22 cellular contexts compared by ENCODE assay signal in the genomic region with DNA sequence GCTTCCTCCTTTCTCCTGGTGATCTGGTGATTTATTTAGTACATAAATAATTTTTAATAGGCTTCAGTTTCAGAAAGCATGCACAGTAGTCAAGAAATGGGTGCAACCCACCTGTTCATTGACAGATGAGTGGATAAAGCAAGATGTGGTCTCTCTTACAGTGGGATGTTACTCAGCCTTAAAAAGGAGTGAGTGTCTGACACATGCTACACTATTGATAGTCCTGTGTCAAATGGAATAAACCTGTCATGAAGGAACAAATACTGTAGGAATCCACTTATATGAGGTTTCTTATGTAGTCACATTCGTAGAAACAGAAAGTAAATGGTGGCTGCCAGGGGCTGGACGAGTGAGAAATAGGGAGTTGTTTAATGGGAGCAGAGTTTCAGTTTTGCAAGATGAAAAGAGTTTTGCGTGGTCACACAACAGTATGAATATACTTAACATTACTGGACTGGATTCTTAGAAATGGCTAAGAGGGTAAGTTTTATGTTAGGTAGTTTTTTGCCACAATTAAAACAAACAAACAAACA. TPM values are rescaled to one million over a fixed set of nuclear protein-coding genes. Genes with fewer than 3 reads are reported as not detected.
DNase-seq lines count a peak whose midpoint lies in the region; ATAC-seq, FAIRE-seq and TF ChIP-seq lines count a peak whose summit lies in the region.
"Had no signal": no experiment of that assay in that cellular context is flagged by ENCODE, and none has a peak within 500 bp of the region (broad histone marks: within the 10 kb centered on the region; RNA-seq: fewer than 3 reads in every experiment).

No MANE protein-coding gene starts in this region.

- no peaks in the 10 kb centered on the region for H3K36me3 Mint-ChIP-seq in activated naive CD4-positive, alpha-beta T cell treated with anti-CD3 and anti-CD28 coated beads, Interleukin-2, amount 50 U/mL, for 72 hours
- no peaks in the 10 kb centered on the region for H3K36me3 Mint-ChIP-seq in astrocyte (ENCODE audit: low read depth, unreplicated experiment)
- H3K36me3 Mint-ChIP-seq: CD8-positive, alpha-beta T cell had no signal

- no peak overlapping the region for H3K27ac Mint-ChIP-seq in activated naive CD4-positive, alpha-beta T cell treated with anti-CD3 and anti-CD28 coated beads, Interleukin-2, amount 50 U/mL, for 72 hours
- H3K27ac Mint-ChIP-seq in astrocyte (ENCODE audit: unreplicated experiment) = no peak overlapping the region
- H3K27ac Mint-ChIP-seq in stimulated activated naive CD8-positive, alpha-beta T cell treated with anti-CD3 and anti-CD28 coated beads, Interleukin-15, amount 100 ng/mL, for 72 hours = no peak overlapping the region
- H3K27ac Mint-ChIP-seq: CD8-positive, alpha-beta T cell had no signal

- peaks cover 36% of the 10 kb centered on the region for H3K4me1 Mint-ChIP-seq in astrocyte (ENCODE audit: low read depth, unreplicated experiment)
- H3K4me1 Mint-ChIP-seq in stimulated activated naive CD8-positive, alpha-beta T cell treated with anti-CD3 and anti-CD28 coated beads, Interleukin-15, amount 100 ng/mL, for 72 hours = peaks cover 17% of the 10 kb centered on the region

- H3K27me3 Mint-ChIP-seq in astrocyte (ENCODE audit: low read depth, unreplicated experiment) = no peaks in the 10 kb centered on the region
- H3K27me3 Mint-ChIP-seq in stimulated activated naive CD8-positive, alpha-beta T cell treated with anti-CD3 and anti-CD28 coated beads, Interleukin-15, amount 100 ng/mL, for 72 hours = peaks cover 58% of the 10 kb centered on the region

- H3K36me3 ChIP-seq in astrocyte (ENCODE audit: insufficient read depth, low read length) = no peaks in the 10 kb centered on the region
- H3K36me3 ChIP-seq: BE2C had no signal

- H3K9ac ChIP-seq in astrocyte (ENCODE audit: low read length) = no peak overlapping the region
- H3K9ac ChIP-seq: GM23248 had no signal

- no peak overlapping the region for H3K4me2 ChIP-seq in astrocyte (ENCODE audit: low read length)
- H3K4me2 ChIP-seq: PC-9 had no signal

- TF ChIP-seq CTCF in astrocyte (IDR thresholded peaks at IDR 0.05; ENCODE audit: insufficient read depth, low read depth, low read length) = no peak

- H3K9me3 ChIP-seq in astrocyte (ENCODE audit: insufficient read depth, low read depth, low read length) = no peaks in the 10 kb centered on the region
- H3K9me3 ChIP-seq: BE2C had no signal

- FAIRE-seq in astrocyte (lab: Jason Lieb, UNC) = no peak
- FAIRE-seq: D721Med, HTR-8/SVneo had no signal

- no peaks in the 10 kb centered on the region for H4K20me1 ChIP-seq in astrocyte (ENCODE audit: insufficient read depth, low read length)

- peaks cover 46% of the 10 kb centered on the region for H3K27me3 ChIP-seq in astrocyte (ENCODE audit: insufficient read depth, low read length)
- H3K27me3 ChIP-seq: BE2C had no signal

- H3K79me2 ChIP-seq in astrocyte (ENCODE audit: insufficient read depth, low read length) = no peaks in the 10 kb centered on the region

- H3K9me3 Mint-ChIP-seq in activated naive CD4-positive, alpha-beta T cell treated with anti-CD3 and anti-CD28 coated beads, Interleukin-2, amount 50 U/mL, for 72 hours = no peaks in the 10 kb centered on the region
- H3K9me3 Mint-ChIP-seq in astrocyte (ENCODE audit: unreplicated experiment) = peaks cover 3% of the 10 kb centered on the region
- H3K9me3 Mint-ChIP-seq in stimulated activated naive CD8-positive, alpha-beta T cell treated with anti-CD3 and anti-CD28 coated beads, Interleukin-15, amount 100 ng/mL, for 72 hours = peaks cover 0 to 5% of the 10 kb centered on the region in 2 donors

- DNase-seq in activated CD4-positive, CD25-positive, alpha-beta regulatory T cell treated with anti-CD3 and anti-CD28 coated beads, Interleukin-2, amount 50 U/mL, for 72 hours = no peak
- no peak for DNase-seq in activated naive CD4-positive, alpha-beta T cell treated with anti-CD3 and anti-CD28 coated beads, Interleukin-2, amount 50 U/mL, for 72 hours (ENCODE audit: low spot score in 2 of 2)
- DNase-seq in activated naive CD4-positive, alpha-beta T cell (lab: John Stamatoyannopoulos, UW) = no peak
- DNase-seq in astrocyte (ENCODE audit: low read depth) (no peak), NCI-H446 treated with DMSO at 0.1 percent for 48 hours (lab: John Stamatoyannopoulos, UW) (no peak)
- no peak for DNase-seq in stimulated activated naive CD8-positive, alpha-beta T cell treated with anti-CD3 and anti-CD28 coated beads, Interleukin-15, amount 100 ng/mL, for 72 hours
- DNase-seq: 8988T; BE2C; CD8-positive, alpha-beta T cell; DMS79; GM23248; HCEC 1CT; NCI-H1436; NCI-H2029 treated with DMSO at 0.1 percent for 48 hours; NCI-H2171 treated with DMSO at 0.1 percent for 48 hours; NCI-H774; PC-9 had no signal

- no peak overlapping the region for H3K27ac ChIP-seq in astrocyte (ENCODE audit: low read depth, low read length)
- H3K27ac ChIP-seq: GM23248, HL-60, PC-9 had no signal

- H3K4me1 ChIP-seq in astrocyte (ENCODE audit: insufficient read depth, low read length) = peaks cover 13% of the 10 kb centered on the region
- H3K4me1 ChIP-seq: BE2C had no signal

- ATAC-seq in activated CD4-positive, CD25-positive, alpha-beta regulatory T cell treated with anti-CD3 and anti-CD28 coated beads, Interleukin-2, amount 50 U/mL, for 24 hours = peak; percentile 63 to 77
- ATAC-seq in activated naive CD4-positive, alpha-beta T cell treated with anti-CD3 and anti-CD28 coated beads, Interleukin-2, amount 50 U/mL, for 72 hours = peak; percentile 59 to 87
- peak; percentile 71 for ATAC-seq in stimulated activated naive CD8-positive, alpha-beta T cell treated with anti-CD3 and anti-CD28 coated beads, Interleukin-15, amount 100 ng/mL, for 72 hours
- ATAC-seq in GM21360 (IDR thresholded peaks at IDR 0.05; ENCODE audit: unreplicated experiment) = no peak
- ATAC-seq: CD8-positive, alpha-beta T cell had no signal

- peak overlapping the region; percentile 4 for H3K4me3 Mint-ChIP-seq in astrocyte (ENCODE audit: unreplicated experiment)
- H3K4me3 Mint-ChIP-seq in stimulated activated naive CD8-positive, alpha-beta T cell treated with anti-CD3 and anti-CD28 coated beads, Interleukin-15, amount 100 ng/mL, for 72 hours = no peak overlapping the region
- H3K4me3 Mint-ChIP-seq: CD8-positive, alpha-beta T cell had no signal

- no peak overlapping the region for H3K4me3 ChIP-seq in astrocyte (ENCODE audit: insufficient read depth, low read depth, low read length)
- H3K4me3 ChIP-seq: GM23248, PC-9 had no signal

- no peak overlapping the region for H2AFZ ChIP-seq in astrocyte (ENCODE audit: low read depth, low read length)
- H2AFZ ChIP-seq: GM23248, PC-9 had no signal

RNA-seq across cellular contexts. Expression of a gene that starts 56.0 kb away (rescaled TPM):
- total RNA-seq in activated naive CD4-positive, alpha-beta T cell treated with anti-CD3 and anti-CD28 coated beads, Interleukin-2, amount 50 U/mL, for 72 hours = under 1 TPM in 1 of 2 donors, not detected in 1; 0.14 TPM
- total RNA-seq in astrocyte = 3.0 and 4.4 TPM in 2 replicates
- total RNA-seq: CD8-positive, alpha-beta T cell had no signal
